ENCODE assay signal across 2 cellular contexts in the genomic region with DNA sequence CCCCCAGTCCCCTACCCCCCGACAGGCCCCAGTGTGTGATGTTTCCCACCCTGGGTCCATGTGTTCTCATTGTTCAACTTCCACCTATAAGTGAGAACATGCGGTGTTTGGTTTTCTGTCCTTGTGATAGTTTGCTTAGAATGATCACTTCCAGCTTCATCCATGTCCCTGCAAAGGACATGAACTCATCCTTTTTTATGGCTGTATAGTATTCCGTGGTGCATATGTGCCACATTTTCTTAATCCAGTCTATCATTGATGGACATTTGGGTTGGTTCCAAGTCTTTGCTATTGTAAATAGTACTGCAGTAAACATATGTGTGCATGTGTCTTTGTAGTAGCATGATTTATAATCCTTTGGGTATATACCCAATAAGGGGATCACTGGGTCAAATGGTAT.
DNase-seq lines count a peak whose midpoint lies in the region; ATAC-seq, FAIRE-seq and TF ChIP-seq lines count a peak whose summit lies in the region.
"Not testable (repeated sequence)": the region's sequence is repeated elsewhere in the genome, so short reads cannot be mapped to it uniquely, and the experiment has no call there.

No MANE protein-coding gene starts in this region.

- not testable (repeated sequence) for FAIRE-seq in K562 (lab: Jason Lieb, UNC)

- BruUV-seq in K562 (replicated peaks; lab: Mats Ljungman, UMichigan): not testable (repeated sequence)

- not testable (repeated sequence) for H3K79me2 ChIP-seq in K562 (ENCODE audit: control insufficient read depth, insufficient read depth, low read length)

- not testable (repeated sequence) for H3K36me3 ChIP-seq in HEK293 (ENCODE audit: control insufficient read depth in 2 of 2, insufficient read depth in 1 of 2, low read length in 2 of 2); K562 (ENCODE audit: control insufficient read depth, insufficient read depth, low read length)

- H3K4me3 ChIP-seq in HEK293 (ENCODE audit: low read depth, low read length); K562: not testable (repeated sequence)

- H3K4me1 ChIP-seq in HEK293 (ENCODE audit: control insufficient read depth, insufficient read depth, low read length); K562 (replicated peaks in 1 of 2; ENCODE audit: control insufficient read depth in 2 of 2, insufficient read depth in 2 of 2, low read length in 2 of 2): not testable (repeated sequence)

- H4K20me1 ChIP-seq in K562 (replicated peaks; ENCODE audit: control insufficient read depth, insufficient read depth, low read length): not testable (repeated sequence)

- not testable (repeated sequence) for TF ChIP-seq POLR2A in K562 (conservative IDR thresholded peaks at IDR 0.05)

- H3K27ac ChIP-seq in HEK293 (ENCODE audit: extremely low read depth, low read depth, low read length); K562 (ENCODE audit: extremely low read depth, low read depth, low read length): not testable (repeated sequence)

- POLR2A ChIA-PET in HEK293 (lab: Yijun Ruan, JAX); K562 (lab: Yijun Ruan, JAX): not testable (repeated sequence)

- not testable (repeated sequence) for H3K9ac ChIP-seq in K562 (ENCODE audit: insufficient read depth in 1 of 2, low read depth in 2 of 2, low read length in 2 of 2)

- CTCF ChIA-PET in HEK293 (lab: Yijun Ruan, JAX); K562 (lab: Yijun Ruan, JAX; ENCODE audit: low intra/inter-chr PET ratio): not testable (repeated sequence)

- not testable (repeated sequence) for H3K27me3 ChIP-seq in K562 (ENCODE audit: control insufficient read depth in 2 of 2, insufficient read depth in 2 of 2, low read length in 2 of 2)

- H3K9me3 ChIP-seq in HEK293 (ENCODE audit: control insufficient read depth, insufficient read depth, low read depth, low read length); K562 (replicated peaks; ENCODE audit: control insufficient read depth, insufficient read depth, low read depth, low read length): not testable (repeated sequence)

- H2AFZ ChIP-seq in K562 (ENCODE audit: low read depth, low read length): not testable (repeated sequence)

- TF ChIP-seq RAD21 in K562 (CRISPR knock-in tag; conservative IDR thresholded peaks at IDR 0.05 in 1 of 2, IDR thresholded peaks at IDR 0.05 in 1 of 2): not testable (repeated sequence)

- TF ChIP-seq CTCF in HEK293 (tag by site-specific recombination; IDR thresholded peaks at IDR 0.05); K562 (IDR thresholded peaks at IDR 0.05 in 2 of 3, conservative IDR thresholded peaks at IDR 0.05 in 1 of 3; ENCODE audit: insufficient read depth in 2 of 3, low read depth in 1 of 3, low read length in 3 of 3): not testable (repeated sequence)

- not testable (repeated sequence) for DNase-seq in K562 (ENCODE audit: extremely low read depth in 1 of 4, low spot score in 3 of 4)

- ATAC-seq in K562: not testable (repeated sequence)

- not testable (repeated sequence) for TF ChIP-seq EP300 in K562 (IDR thresholded peaks at IDR 0.05; ENCODE audit: low read length)

- not testable (repeated sequence) for H3K9me1 ChIP-seq in K562 (ENCODE audit: control insufficient read depth, insufficient read depth, low read length)

- 57% methylated on average over 3 of the region's 3 CpGs for WGBS in K562 (ENCODE audit: insufficient coverage, low coverage, missing lambda C conversion rate)

- in situ Hi-C loops in K562 (cut with MboI): not testable (repeated sequence)

- intact Hi-C loops in K562 (cut with micrococcal nuclease): not testable (repeated sequence)

- not testable (repeated sequence) for H3K4me2 ChIP-seq in K562 (ENCODE audit: insufficient read depth, low read length)

TF ChIP-seq in HEK293, 187 proteins besides CTCF, POLR2A, EP300 and RAD21:
- peak; percentile 82 for TF ChIP-seq ZNF146 (tag by site-specific recombination; IDR thresholded peaks at IDR 0.05)

TF ChIP-seq in K562, 482 proteins besides CTCF, POLR2A, EP300 and RAD21:
- TF ChIP-seq ZNF146 (CRISPR knock-in tag; IDR thresholded peaks at IDR 0.05; ENCODE audit: unreplicated experiment): peak; percentile 96
